9 cellular contexts compared by ENCODE assay signal in the genomic region with DNA sequence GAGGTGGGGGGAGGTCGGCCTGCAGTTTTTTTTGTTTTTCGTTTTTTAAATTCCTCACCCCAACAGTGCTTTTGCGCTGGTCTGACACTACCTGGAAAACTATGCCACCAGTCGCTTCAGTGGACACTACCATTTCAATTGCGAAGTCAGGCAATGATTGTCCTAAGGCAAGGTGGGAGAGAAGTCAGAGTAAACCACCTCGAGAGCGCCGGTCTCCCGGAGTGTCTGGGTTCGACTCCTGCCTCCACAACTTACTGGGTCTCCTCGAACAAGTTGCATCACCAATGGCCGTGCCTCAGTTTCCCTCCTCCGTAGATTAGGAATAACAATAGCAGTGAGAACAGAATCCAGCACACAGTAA. TPM values are rescaled to one million over a fixed set of nuclear protein-coding genes. Genes with fewer than 3 reads are reported as not detected.
DNase-seq lines count a peak whose midpoint lies in the region; ATAC-seq, FAIRE-seq and TF ChIP-seq lines count a peak whose summit lies in the region.
"Had no signal": no experiment of that assay in that cellular context is flagged by ENCODE, and none has a peak within 500 bp of the region (broad histone marks: within the 10 kb centered on the region; RNA-seq: fewer than 3 reads in every experiment).

No MANE protein-coding gene starts in this region.

- H3K27ac ChIP-seq in BLaER1 (no peak overlapping the region), PC-9 (peak overlapping the region; percentile 55)

- POLR2A ChIA-PET in PC-9 (lab: Charles Lee; ENCODE audit: unreplicated experiment): no interaction called here

- TF ChIP-seq CTCF in PC-9 (conservative IDR thresholded peaks at IDR 0.05) (no peak), fibroblast of mammary gland (conservative IDR thresholded peaks at IDR 0.05; ENCODE audit: control insufficient read depth, insufficient read depth, low read depth, low read length) (no peak), D721Med (IDR thresholded peaks at IDR 0.05; ENCODE audit: insufficient read depth, missing control alignments) (no peak)

- intact Hi-C loops in PC-9 (cut with micrococcal nuclease; ENCODE audit: unreplicated experiment): no loop called here

- H3K4me2 ChIP-seq in BLaER1 (peak overlapping the region; percentile 76), PC-9 (peak overlapping the region; percentile 78)

- H3K9ac ChIP-seq in BLaER1: no peak overlapping the region

- CTCF ChIA-PET in PC-9 (lab: Charles Lee): no interaction called here

- peaks cover 18% of the 10 kb centered on the region for H3F3A ChIP-seq in PC-9 (ENCODE audit: insufficient read depth, low read depth)

- peaks cover 6% of the 10 kb centered on the region; the same call in 1 of the 2 replicates for H3K27me3 ChIP-seq in BLaER1
- H3K27me3 ChIP-seq in PC-9 (ENCODE audit: insufficient read depth, low read depth): no peaks in the 10 kb centered on the region
- no peaks in the 10 kb centered on the region for H3K27me3 ChIP-seq in neuron (ENCODE audit: insufficient read depth, low read length)

- peaks cover 58% of the 10 kb centered on the region for H3K79me2 ChIP-seq in PC-9 (ENCODE audit: low read depth)

- peaks cover 7% of the 10 kb centered on the region for H3K9me3 ChIP-seq in BLaER1
- H3K9me3 ChIP-seq in PC-9 (ENCODE audit: insufficient read depth, low read depth): no peaks in the 10 kb centered on the region
- no peaks in the 10 kb centered on the region for H3K9me3 ChIP-seq in neuron (ENCODE audit: low read length)

- FAIRE-seq in D721Med (lab: Jason Lieb, UNC): no peak

- TSS peak; percentile 77 for BruUV-seq in PC-9 (replicated peaks; lab: Mats Ljungman, UMichigan)

- H3K36me3 ChIP-seq in BLaER1 (no peaks in the 10 kb centered on the region), PC-9 (ENCODE audit: low read depth) (peaks cover 8% of the 10 kb centered on the region; the same call in 1 of the 2 replicates), neuron (ENCODE audit: insufficient read depth, low read length) (no peaks in the 10 kb centered on the region)

- H4K20me1 ChIP-seq in BLaER1: no peaks in the 10 kb centered on the region
- H4K20me1 ChIP-seq in PC-9 (ENCODE audit: insufficient read depth): no peaks in the 10 kb centered on the region

- no peak for ATAC-seq in HG03135 (IDR thresholded peaks at IDR 0.05; ENCODE audit: unreplicated experiment)
- ATAC-seq in GM21515 (IDR thresholded peaks at IDR 0.05; ENCODE audit: unreplicated experiment): no peak

- H2AFZ ChIP-seq in PC-9: peak overlapping the region; percentile 100
- H2AFZ ChIP-seq in neuron (ENCODE audit: low read depth, low read length): peak overlapping the region; percentile 79

- no peaks in the 10 kb centered on the region for H3K9me2 ChIP-seq in PC-9 (ENCODE audit: insufficient read depth)

- H3K4me3 ChIP-seq in BLaER1 (peak overlapping the region; percentile 66), PC-9 (peak overlapping the region; percentile 96), fibroblast of mammary gland (ENCODE audit: control insufficient read depth, low read depth, low read length) (peak overlapping the region; percentile 58), neuron (ENCODE audit: low read length) (peak overlapping the region; percentile 57)

- DNase-seq in PC-9 (no peak), fibroblast of mammary gland (ENCODE audit: low read depth) (no peak), putamen (ENCODE audit: low spot score) (no peak), D721Med (ENCODE audit: insufficient read length, low spot score) (no peak)
- DNase-seq: activated CD4-positive, alpha-beta T cell treated with anti-CD3 and anti-CD28 coated beads for 1 hour had no signal

- peaks cover 26% of the 10 kb centered on the region for H3K4me1 ChIP-seq in BLaER1
- peaks cover 52% of the 10 kb centered on the region for H3K4me1 ChIP-seq in PC-9 (replicated peaks; ENCODE audit: insufficient read depth)
- peaks cover 22% of the 10 kb centered on the region for H3K4me1 ChIP-seq in neuron (ENCODE audit: insufficient read depth, low read length)

RNA-seq across cellular contexts. Expression of gene SLC44A3, which starts 0.6 kb away (rescaled TPM):
- total RNA-seq in PC-9 (2021): 11.0 and 17.5 TPM in 2 replicates
